In genomic region chr10:100569687-100570517, GRCh38 we compare ENCODE assay signal across 10 cellular contexts. TPM values are rescaled to one million over a fixed set of nuclear protein-coding genes. Genes with fewer than 3 reads are reported as not detected.
DNase-seq lines count a peak whose midpoint lies in the region; ATAC-seq, FAIRE-seq and TF ChIP-seq lines count a peak whose summit lies in the region.
"Had no signal": no experiment of that assay in that cellular context is flagged by ENCODE, and none has a peak within 500 bp of the region (broad histone marks: within the 10 kb centered on the region; RNA-seq: fewer than 3 reads in every experiment).

No MANE protein-coding gene starts in this region.

- H3K4me3 Mint-ChIP-seq in astrocyte (ENCODE audit: unreplicated experiment), result no peak overlapping the region
- H3K4me3 Mint-ChIP-seq: CD14-positive monocyte; T-helper 1 cell treated with Interleukin-12 subunit alpha and Interleukin-12 subunit beta and Interleukin-4 antibody, amounts not matched to agents 30 μg/mL and 1 μg/mL, for 36 hours had no signal

- no peaks in the 10 kb centered on the region for H3K9me3 Mint-ChIP-seq in astrocyte (ENCODE audit: unreplicated experiment)
- H3K9me3 Mint-ChIP-seq: T-helper 1 cell treated with Interleukin-12 subunit alpha and Interleukin-12 subunit beta and Interleukin-4 antibody, amounts not matched to agents 30 μg/mL and 1 μg/mL, for 36 hours had no signal

- H3K79me2 ChIP-seq in astrocyte (ENCODE audit: insufficient read depth, low read length), result no peaks in the 10 kb centered on the region

- peaks cover 29% of the 10 kb centered on the region for H3K27me3 Mint-ChIP-seq in astrocyte (ENCODE audit: low read depth, unreplicated experiment)

- H2AFZ ChIP-seq in astrocyte (ENCODE audit: low read depth, low read length), result no peak overlapping the region

- H3K27ac ChIP-seq in astrocyte (ENCODE audit: low read depth, low read length), result no peak overlapping the region

- H4K20me1 ChIP-seq in astrocyte (ENCODE audit: insufficient read depth, low read length), result no peaks in the 10 kb centered on the region

- H3K36me3 ChIP-seq in astrocyte (ENCODE audit: insufficient read depth, low read length) (no peaks in the 10 kb centered on the region), kidney epithelial cell (ENCODE audit: control insufficient read depth, insufficient read depth, low read length) (no peaks in the 10 kb centered on the region)

- H3K4me3 ChIP-seq in astrocyte (ENCODE audit: insufficient read depth, low read depth, low read length) (no peak overlapping the region), kidney epithelial cell (ENCODE audit: low read depth, low read length) (peak overlapping the region; percentile 41)

- peak overlapping the region; percentile 15 for H3K4me2 ChIP-seq in astrocyte (ENCODE audit: low read length)

- TF ChIP-seq CTCF in astrocyte (IDR thresholded peaks at IDR 0.05; ENCODE audit: insufficient read depth, low read depth, low read length), result no peak
- peak; percentile 53 for TF ChIP-seq CTCF in kidney epithelial cell (IDR thresholded peaks at IDR 0.05; ENCODE audit: insufficient read depth, low read length, poor library complexity, severe bottlenecking)

- H3K27ac Mint-ChIP-seq in astrocyte (ENCODE audit: unreplicated experiment), result no peak overlapping the region
- H3K27ac Mint-ChIP-seq: CD14-positive monocyte; T-helper 1 cell treated with Interleukin-12 subunit alpha and Interleukin-12 subunit beta and Interleukin-4 antibody, amounts not matched to agents 30 μg/mL and 1 μg/mL, for 36 hours had no signal

- FAIRE-seq in astrocyte (lab: Jason Lieb, UNC), result no peak

- no peak overlapping the region for H3K9ac ChIP-seq in astrocyte (ENCODE audit: low read length)

- H3K27me3 ChIP-seq in astrocyte (ENCODE audit: insufficient read depth, low read length) (peaks cover 53% of the 10 kb centered on the region), kidney epithelial cell (ENCODE audit: control insufficient read depth, insufficient read depth, low read length) (peaks cover 49% of the 10 kb centered on the region)

- no peaks in the 10 kb centered on the region for H3K4me1 Mint-ChIP-seq in astrocyte (ENCODE audit: low read depth, unreplicated experiment)
- H3K4me1 Mint-ChIP-seq: CD14-positive monocyte had no signal

- DNase-seq in stimulated activated CD4-positive, alpha-beta T cell treated with anti-CD3 and anti-CD28 coated beads, Interleukin-15, amount 100 ng/mL, for 24 hours, result peak; percentile 11
- no peak for DNase-seq in stimulated activated CD4-positive, alpha-beta T cell treated with anti-CD3 and anti-CD28 coated beads, Interleukin-4, amount 100 ng/mL, for 24 hours
- DNase-seq in astrocyte (ENCODE audit: low read depth) (no peak), kidney epithelial cell (ENCODE audit: low read depth) (no peak)
- no peak for DNase-seq in stimulated activated naive CD4-positive, alpha-beta T cell treated with Interleukin-2 at 50 U/mL for 16 hours (lab: John Stamatoyannopoulos, UW)
- no peak for DNase-seq in activated CD4-positive, alpha-beta T cell treated with anti-CD3 and anti-CD28 coated beads, Interleukin-2, amount 50 U/mL, for 1 hour
- DNase-seq in stimulated activated CD4-positive, alpha-beta T cell treated with anti-CD3 and anti-CD28 coated beads, Interleukin-4, amount 100 ng/mL, for 4 hours, result no peak

- no peaks in the 10 kb centered on the region for H3K36me3 Mint-ChIP-seq in astrocyte (ENCODE audit: low read depth, unreplicated experiment)
- H3K36me3 Mint-ChIP-seq: CD14-positive monocyte had no signal

- H3K4me1 ChIP-seq in astrocyte (ENCODE audit: insufficient read depth, low read length), result no peaks in the 10 kb centered on the region

- no peak for ATAC-seq in HG02870 (IDR thresholded peaks at IDR 0.05; ENCODE audit: unreplicated experiment)

- H3K9me3 ChIP-seq in astrocyte (ENCODE audit: insufficient read depth, low read depth, low read length), result no peaks in the 10 kb centered on the region

RNA-seq across cellular contexts. Expression of gene HIF1AN, which starts 34.2 kb away (rescaled TPM):
- total RNA-seq in astrocyte (49.4 and 50.1 TPM in 2 replicates), kidney epithelial cell (11.4 and 11.5 TPM in 2 replicates)

RNA-seq across cellular contexts. Expression of gene NDUFB8, which starts 40.2 kb away (rescaled TPM):
- total RNA-seq in astrocyte (155 TPM in 2 replicates), kidney epithelial cell (148 and 183 TPM in 2 replicates)

RNA-seq across cellular contexts. Expression of gene SEC31B, which starts 50.2 kb away (rescaled TPM):
- 7.8 TPM in 2 replicates for total RNA-seq in astrocyte
- total RNA-seq in kidney epithelial cell, result 1.6 and 2.6 TPM in 2 replicates
